In the genomic region with DNA sequence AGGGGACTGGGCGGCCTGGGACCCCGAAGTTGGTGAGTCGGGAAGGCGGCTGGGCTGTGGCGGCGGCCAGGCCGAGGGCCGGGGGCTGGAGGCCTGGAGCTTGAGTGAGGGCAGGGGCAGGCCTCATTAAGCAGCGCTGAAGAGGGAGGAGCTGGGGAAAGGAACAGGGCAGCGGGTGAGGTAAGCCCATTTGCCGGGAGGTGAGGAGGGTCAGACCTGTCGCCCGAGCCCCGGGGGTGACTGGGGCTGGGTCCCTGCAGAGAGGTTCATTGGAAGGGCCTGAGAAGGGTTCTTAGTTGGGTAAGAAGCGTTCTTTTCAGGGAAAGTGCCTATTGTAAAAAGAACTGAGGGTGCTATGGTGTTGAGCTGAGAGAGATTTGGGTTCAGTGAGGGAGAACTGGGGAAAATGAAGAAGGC, we compare ENCODE assay signal across 8 cellular contexts. TPM values are rescaled to one million over a fixed set of nuclear protein-coding genes. Genes with fewer than 3 reads are reported as not detected.
DNase-seq lines count a peak whose midpoint lies in the region; ATAC-seq and TF ChIP-seq lines count a peak whose summit lies in the region.

No MANE protein-coding gene starts in this region.

- H3K4me3 Mint-ChIP-seq in CD4-positive, alpha-beta T cell: no peak overlapping the region
- no peak overlapping the region for H3K4me3 Mint-ChIP-seq in type B pancreatic cell

- H3K4me3 ChIP-seq in SJSA1: peak overlapping the region; percentile 77
- H3K4me3 ChIP-seq in effector memory CD4-positive, alpha-beta T cell (ENCODE audit: insufficient read depth, low read depth, low read length, poor library complexity, severe bottlenecking): peak overlapping the region; percentile 93
- H3K4me3 ChIP-seq in mesodermal cell (ENCODE audit: extremely low read depth, insufficient read depth, low read length, poor library complexity, severe bottlenecking): peak overlapping the region; percentile 100

- DNase-seq in CD4-positive, alpha-beta T cell: peak in 4 of 10 experiments; percentile 19 to 43 (median 26)
- DNase-seq in SJSA1 (ENCODE audit: low read depth in 1 of 2, low spot score in 2 of 2): peak in 1 of 2 experiments; percentile 15
- DNase-seq in effector memory CD4-positive, alpha-beta T cell: peak in 1 of 3 donors; percentile 27
- peak; percentile 75 for DNase-seq in type B pancreatic cell (ENCODE audit: extremely low spot score, unreplicated experiment)

- POLR2A ChIA-PET in CD4-positive, alpha-beta T cell (lab: Charles Lee): interaction anchor here (0.6 to 2.9 kb wide), 63 partner anchors 8 to 1694 kb away, joined by 3 to 80 read pairs (median 5); a partner anchor contains a TSS

- CTCF ChIA-PET in CD4-positive, alpha-beta T cell (lab: Charles Lee): interaction anchor here (0.8 to 2.9 kb wide), 10 partner anchors 22 to 662 kb away, joined by 3 to 18 read pairs (median 4); a partner anchor contains a TSS

- whole genome bisulfite sequencing in mesodermal cell (ENCODE audit: insufficient coverage in 2 of 2), 2 experiments: 0% methylated on average over 11 to 15 of the region's 15 CpGs

- H3K27me3 ChIP-seq in CD4-positive, alpha-beta T cell (ENCODE audit: control insufficient read depth, insufficient read depth, low read length): no peaks in the 10 kb centered on the region
- no peaks in the 10 kb centered on the region for H3K27me3 ChIP-seq in SJSA1 (replicated peaks)
- H3K27me3 ChIP-seq in effector memory CD4-positive, alpha-beta T cell (replicated peaks; ENCODE audit: control insufficient read depth, insufficient read depth, low read length, poor library complexity, severe bottlenecking): no peaks in the 10 kb centered on the region

- H3K36me3 Mint-ChIP-seq in CD4-positive, alpha-beta T cell (ENCODE audit: low read depth): peaks cover 19% of the 10 kb centered on the region
- H3K36me3 Mint-ChIP-seq in type B pancreatic cell: peaks cover 17% of the 10 kb centered on the region

- no peak for ATAC-seq in CD4-positive, alpha-beta T cell (ENCODE audit: poor library complexity)
- ATAC-seq in GM19324 (IDR thresholded peaks at IDR 0.05; ENCODE audit: low FRiP score, unreplicated experiment) (peak; percentile 15), HG03457 (IDR thresholded peaks at IDR 0.05; ENCODE audit: unreplicated experiment) (peak; percentile 3), GM18519 (IDR thresholded peaks at IDR 0.05; ENCODE audit: low FRiP score, unreplicated experiment) (no peak)

- intact Hi-C loops in CD4-positive, alpha-beta T cell (cut with DNase I, micrococcal nuclease): loop anchor here in 1 of 2 experiments (2.0 kb wide), 1 partner anchor 44 kb away; a partner anchor contains a TSS

- peaks cover 23% of the 10 kb centered on the region for H3K4me1 Mint-ChIP-seq in CD4-positive, alpha-beta T cell (ENCODE audit: low read depth)
- H3K4me1 Mint-ChIP-seq in type B pancreatic cell (ENCODE audit: unreplicated experiment): peaks cover 11% of the 10 kb centered on the region

- H3K9me3 ChIP-seq in CD4-positive, alpha-beta T cell (ENCODE audit: control insufficient read depth, low read length): no peaks in the 10 kb centered on the region
- H3K9me3 ChIP-seq in SJSA1 (replicated peaks): no peaks in the 10 kb centered on the region
- no peaks in the 10 kb centered on the region for H3K9me3 ChIP-seq in effector memory CD4-positive, alpha-beta T cell (ENCODE audit: control insufficient read depth, low read length)
- H3K9me3 ChIP-seq in mesodermal cell (ENCODE audit: control insufficient read depth, low read length): no peaks in the 10 kb centered on the region

- TF ChIP-seq CTCF in CD4-positive, alpha-beta T cell (IDR thresholded peaks at IDR 0.05): no peak
- no peak for TF ChIP-seq CTCF in type B pancreatic cell (conservative IDR thresholded peaks at IDR 0.05)

- H3K27ac Mint-ChIP-seq in CD4-positive, alpha-beta T cell: no peak overlapping the region
- H3K27ac Mint-ChIP-seq in type B pancreatic cell: no peak overlapping the region

- H3K4me1 ChIP-seq in SJSA1 (replicated peaks) (peaks cover 19% of the 10 kb centered on the region), mesodermal cell (ENCODE audit: control insufficient read depth, insufficient read depth, low read length, poor library complexity, severe bottlenecking) (peaks cover 18% of the 10 kb centered on the region)
- peaks cover 3% of the 10 kb centered on the region for H3K4me1 ChIP-seq in effector memory CD4-positive, alpha-beta T cell (ENCODE audit: control insufficient read depth, insufficient read depth, low read length, poor library complexity, severe bottlenecking)

- H3K9me3 Mint-ChIP-seq in CD4-positive, alpha-beta T cell: no peaks in the 10 kb centered on the region
- no peaks in the 10 kb centered on the region for H3K9me3 Mint-ChIP-seq in type B pancreatic cell

- no peaks in the 10 kb centered on the region for H3K27me3 Mint-ChIP-seq in CD4-positive, alpha-beta T cell
- no peaks in the 10 kb centered on the region for H3K27me3 Mint-ChIP-seq in type B pancreatic cell

- peak overlapping the region; percentile 86 for H3K27ac ChIP-seq in CD4-positive, alpha-beta T cell (ENCODE audit: low read depth, low read length)
- H3K27ac ChIP-seq in SJSA1: peak overlapping the region; percentile 57
- peak overlapping the region; percentile 90 for H3K27ac ChIP-seq in effector memory CD4-positive, alpha-beta T cell (ENCODE audit: insufficient read depth, low read length, poor library complexity, severe bottlenecking)
- peak overlapping the region; percentile 88 for H3K27ac ChIP-seq in mesodermal cell (ENCODE audit: low read depth, low read length, severe bottlenecking)

- H3K36me3 ChIP-seq in SJSA1 (peaks cover 41% of the 10 kb centered on the region), mesodermal cell (ENCODE audit: control insufficient read depth, insufficient read depth, low read length) (peaks cover 73% of the 10 kb centered on the region)
- no peaks in the 10 kb centered on the region for H3K36me3 ChIP-seq in effector memory CD4-positive, alpha-beta T cell (ENCODE audit: control insufficient read depth, insufficient read depth, low read length)

RNA-seq across cellular contexts. Expression of a gene that starts 0.4 kb away (rescaled TPM):
- total RNA-seq in CD4-positive, alpha-beta T cell: 10 to 100 TPM; 21.6 to 27.4 TPM
- 17.4 and 33.0 TPM in 2 replicates for total RNA-seq in SJSA1 (2014; rRNA removed; shearing (Covaris generic))
- polyA plus RNA-seq in mesodermal cell (2013, experiment 1 of 2): 108 TPM
- polyA plus RNA-seq in mesodermal cell (2013, experiment 2 of 2): 91.2 TPM
- total RNA-seq in type B pancreatic cell (ENCODE audit: low replicate concordance): 105 and 131 TPM in 2 replicates

RNA-seq across cellular contexts. Expression of a gene that starts 7.7 kb away (rescaled TPM):
- total RNA-seq in CD4-positive, alpha-beta T cell: 10 to 100 TPM; 15.8 to 16.0 TPM
- total RNA-seq in SJSA1 (2014; rRNA removed; shearing (Covaris generic)): 74.4 and 82.1 TPM in 2 replicates
- polyA plus RNA-seq in mesodermal cell (2013, experiment 1 of 2): 51.1 TPM
- polyA plus RNA-seq in mesodermal cell (2013, experiment 2 of 2): 49.6 TPM
- total RNA-seq in type B pancreatic cell (ENCODE audit: low replicate concordance): 52.8 and 82.8 TPM in 2 replicates

RNA-seq across cellular contexts. Expression of a gene that starts 8.5 kb away (rescaled TPM):
- total RNA-seq in CD4-positive, alpha-beta T cell: not detected
- total RNA-seq in SJSA1 (2014; rRNA removed; shearing (Covaris generic)): 0.34 TPM in 1 of 2 replicates, not detected in the other
- 48.8 TPM for polyA plus RNA-seq in mesodermal cell (2013, experiment 1 of 2)
- 27.0 TPM for polyA plus RNA-seq in mesodermal cell (2013, experiment 2 of 2)
- 1.4 and 136 TPM in 2 replicates for total RNA-seq in type B pancreatic cell (ENCODE audit: low replicate concordance)

RNA-seq across cellular contexts. Expression of a gene that starts 22.8 kb away (rescaled TPM):
- 1 to 10 TPM in 1 of 2 experiments, under 1 TPM in 1; 0.82 to 1.2 TPM for total RNA-seq in CD4-positive, alpha-beta T cell
- total RNA-seq in SJSA1 (2014; rRNA removed; shearing (Covaris generic)): 11.8 and 15.8 TPM in 2 replicates
- 17.1 TPM for polyA plus RNA-seq in mesodermal cell (2013, experiment 1 of 2)
- 16.0 TPM for polyA plus RNA-seq in mesodermal cell (2013, experiment 2 of 2)
- total RNA-seq in type B pancreatic cell (ENCODE audit: low replicate concordance): 28.4 and 34.6 TPM in 2 replicates

RNA-seq across cellular contexts. Expression of a gene that starts 43.4 kb away (rescaled TPM):
- total RNA-seq in CD4-positive, alpha-beta T cell: 100 to 1,000 TPM; 799 to 818 TPM
- total RNA-seq in SJSA1 (2014; rRNA removed; shearing (Covaris generic)): 23.9 and 46.2 TPM in 2 replicates
- polyA plus RNA-seq in mesodermal cell (2013, experiment 1 of 2): 69.6 TPM
- 61.0 TPM for polyA plus RNA-seq in mesodermal cell (2013, experiment 2 of 2)
- 28.6 and 46.6 TPM in 2 replicates for total RNA-seq in type B pancreatic cell (ENCODE audit: low replicate concordance)

Comparison
In these comparisons a context has a peak if more than half of its experiments do, and no peak if none do; other contexts are left out.
1. ATAC-seq: peak in GM19324 (single experiment) and HG03457 (single experiment); none in CD4-positive, alpha-beta T cell (single experiment) and GM18519 (single experiment).
2. Peak in every context shown above with its lines, with median percentiles within 50 percentile points of each other: H3K27ac ChIP-seq and H3K4me3 ChIP-seq.